20 cellular contexts compared by ENCODE assay signal in the genomic region with DNA sequence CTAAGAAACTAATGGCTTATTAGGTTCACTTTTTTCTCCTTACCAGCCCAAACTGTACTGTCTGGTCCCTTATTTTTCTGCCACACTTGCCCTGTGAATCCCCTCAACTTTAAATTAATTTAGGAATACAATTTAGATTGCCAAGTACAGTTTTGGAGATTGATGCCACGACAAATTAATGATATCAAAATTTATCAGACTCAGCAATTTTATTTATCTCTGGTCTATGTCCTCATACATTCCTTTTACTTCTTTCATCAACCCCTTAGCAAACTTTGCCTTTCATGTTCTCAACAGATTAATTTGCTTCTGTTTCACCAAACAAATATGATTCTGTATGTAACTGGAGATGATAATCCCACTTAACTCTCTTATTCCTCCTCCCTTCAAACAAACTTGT. TPM values are rescaled to one million over a fixed set of nuclear protein-coding genes. Genes with fewer than 3 reads are reported as not detected.
A peak's percentile ranks its signal among the peaks of the same experiment; 100 is the strongest.
DNase-seq lines count a peak whose midpoint lies in the region; ATAC-seq, FAIRE-seq and TF ChIP-seq lines count a peak whose summit lies in the region.
"Had no signal": no experiment of that assay in that cellular context is flagged by ENCODE, and none has a peak within 500 bp of the region (broad histone marks: within the 10 kb centered on the region; RNA-seq: fewer than 3 reads in every experiment).

No MANE protein-coding gene starts in this region.

- H4K8ac ChIP-seq in H1 (ENCODE audit: extremely low read depth, insufficient read depth, low read length), result no peak overlapping the region

- H3K9ac ChIP-seq in HepG2 (ENCODE audit: insufficient read depth, low read depth, low read length), result no peak overlapping the region
- H3K9ac ChIP-seq in H1 (replicated peaks in 1 of 4; ENCODE audit: extremely low read depth in 1 of 4, low read depth in 3 of 4, low read length in 3 of 4), result no peak overlapping the region

- WGBS in HepG2 (ENCODE audit: low lambda C conversion rate), result 100% methylated on average over 1 of the region's 1 CpG
- 35% methylated on average over 1 of the region's 1 CpG for WGBS in right lobe of liver (ENCODE audit: insufficient coverage, low coverage, low lambda C conversion rate, missing lambda C conversion rate)
- 82% methylated on average over 1 of the region's 1 CpG; no CpG with 5 or more reads in 1 of the 2 experiments for WGBS in H1 (ENCODE audit: extremely low coverage in 1 of 2, insufficient coverage in 1 of 2, insufficient read length in 1 of 2, insufficient replicate concordance in 2 of 2, low coverage in 1 of 2, low lambda C conversion rate in 2 of 2, missing lambda C conversion rate in 1 of 2), 2 experiments

- no peaks in the 10 kb centered on the region for H3K27me3 ChIP-seq in HepG2 (ENCODE audit: control insufficient read depth in 1 of 2, insufficient read depth in 2 of 2, low read length in 2 of 2)
- no peaks in the 10 kb centered on the region for H3K27me3 ChIP-seq in right lobe of liver
- no peaks in the 10 kb centered on the region for H3K27me3 ChIP-seq in H1 (replicated peaks in 1 of 4; ENCODE audit: control insufficient read depth in 3 of 4, extremely low read depth in 1 of 4, insufficient read depth in 3 of 4, low read length in 3 of 4)

- no peak overlapping the region for H3K4me3 Mint-ChIP-seq in T-helper 17 cell
- H3K4me3 Mint-ChIP-seq: CD4-positive, alpha-beta memory T cell; GM23338; HFFc6 had no signal

- H3K27ac Mint-ChIP-seq in T-helper 17 cell, result peak overlapping the region; percentile 24
- H3K27ac Mint-ChIP-seq: CD4-positive, alpha-beta memory T cell; GM23338; HFFc6 had no signal

- H3K79me1 ChIP-seq in H1 (ENCODE audit: low read depth, low read length), result no peaks in the 10 kb centered on the region

- H3K4ac ChIP-seq in H1 (replicated peaks; ENCODE audit: insufficient read length, low read depth, low read length), result no peak overlapping the region

- intact Hi-C loops in HepG2 (cut with micrococcal nuclease; ENCODE audit: unreplicated experiment) (no loop called here), right lobe of liver (cut with DNase I) (no loop called here)

- H3K27me3 Mint-ChIP-seq in T-helper 17 cell, result no peaks in the 10 kb centered on the region
- H3K27me3 Mint-ChIP-seq: CD4-positive, alpha-beta memory T cell had no signal

- no peak overlapping the region for H3K4me3 ChIP-seq in HepG2 (replicated peaks in 1 of 3; ENCODE audit: insufficient read depth in 1 of 3, low read depth in 2 of 3, low read length in 3 of 3)
- H3K4me3 ChIP-seq in right lobe of liver, result no peak overlapping the region
- no peak overlapping the region for H3K4me3 ChIP-seq in H1 (ENCODE audit: extremely low read depth in 1 of 4, insufficient read depth in 2 of 4, low read depth in 3 of 4, low read length in 4 of 4)
- H3K4me3 ChIP-seq: GM23338, HAP-1 had no signal

- POLR2A ChIA-PET in HepG2 (lab: Yijun Ruan, JAX) (no interaction called here), H1 (lab: Charles Lee; ENCODE audit: partially characterized antibody) (no interaction called here)

- no peak overlapping the region for H3K4me2 ChIP-seq in HepG2 (ENCODE audit: low read depth, low read length)
- H3K4me2 ChIP-seq in H1 (ENCODE audit: insufficient read depth in 1 of 2, low read depth in 2 of 2, low read length in 2 of 2), result no peak overlapping the region
- H3K4me2 ChIP-seq: GM23338 had no signal

- no peak overlapping the region for H3K23ac ChIP-seq in H1 (ENCODE audit: insufficient read length)

- no peak overlapping the region for H2BK12ac ChIP-seq in H1 (ENCODE audit: low read depth, low read length)

- peaks cover 26% of the 10 kb centered on the region for H3K4me1 Mint-ChIP-seq in T-helper 17 cell
- H3K4me1 Mint-ChIP-seq: GM23338 had no signal

- DNase-seq in HepG2 (ENCODE audit: low spot score), result no peak
- no peak for DNase-seq in right lobe of liver
- DNase-seq in T-helper 17 cell, result no peak
- no peak for DNase-seq in H1 (ENCODE audit: low read depth in 1 of 2, low spot score in 2 of 2)
- DNase-seq in stimulated activated CD4-positive, alpha-beta T cell treated with anti-CD3 and anti-CD28 coated beads, Interleukin-4, amount 100 ng/mL, for 24 hours, result no peak
- DNase-seq: 8988T; C1 segment of cervical spinal cord; Calu3; CD4-positive, alpha-beta memory T cell; COR-L47; DMS53; DMS79 treated with DMSO at 0.1 percent for 48 hours; GF-D8; HFFc6 had no signal

- no peak for TF ChIP-seq POLR2A in HepG2 (IDR thresholded peaks at IDR 0.05; ENCODE audit: insufficient read depth in 1 of 2, low read depth in 2 of 2, low read length in 2 of 2)
- TF ChIP-seq POLR2A in right lobe of liver (IDR thresholded peaks at IDR 0.05), result no peak
- no peak for TF ChIP-seq POLR2A in H1 (IDR thresholded peaks at IDR 0.05; ENCODE audit: control extremely low read depth in 1 of 2, low read depth in 2 of 2, low read length in 2 of 2)

- H2BK15ac ChIP-seq in H1 (ENCODE audit: low read length), result no peak overlapping the region

- H3K4me1 ChIP-seq in HepG2 (ENCODE audit: insufficient read depth, low read length), result no peaks in the 10 kb centered on the region
- H3K4me1 ChIP-seq in right lobe of liver, result peaks cover 0 to 25% (median 9%) of the 10 kb centered on the region in 4 donors
- no peaks in the 10 kb centered on the region for H3K4me1 ChIP-seq in H1 (replicated peaks in 1 of 4; ENCODE audit: control insufficient read depth in 3 of 4, insufficient read depth in 4 of 4, low read length in 3 of 4)

- no peak for TF ChIP-seq RAD21 in HepG2 (CRISPR knock-in tag; IDR thresholded peaks at IDR 0.05)
- no peak for TF ChIP-seq RAD21 in H1 (IDR thresholded peaks at IDR 0.05 in 1 of 2, conservative IDR thresholded peaks at IDR 0.05 in 1 of 2; ENCODE audit: low read depth in 2 of 2, low read length in 2 of 2)

- no peak overlapping the region for H4K5ac ChIP-seq in H1 (ENCODE audit: insufficient read length, low read depth, low read length)

- H3K56ac ChIP-seq in H1 (replicated peaks; ENCODE audit: insufficient read length, low read depth, low read length), result no peak overlapping the region

- no peak overlapping the region for H2AK5ac ChIP-seq in H1 (ENCODE audit: low read depth, low read length)

- H4K91ac ChIP-seq in H1 (replicated peaks; ENCODE audit: insufficient read length, low read length), result no peak overlapping the region

- in situ Hi-C loops in HepG2 (cut with HindIII; ENCODE audit: extremely low pct_ligation_motif_present, low pct_unique_long_range_greater_than_20kb), result no loop called here

- no peak for ATAC-seq in HepG2
- no peak for ATAC-seq in right lobe of liver
- no peak for ATAC-seq in T-helper 17 cell
- ATAC-seq in GM18858 (IDR thresholded peaks at IDR 0.05; ENCODE audit: unreplicated experiment), result no peak
- ATAC-seq in GM19467 (IDR thresholded peaks at IDR 0.05; ENCODE audit: unreplicated experiment), result no peak
- ATAC-seq: GM23338 had no signal

- no peak for FAIRE-seq in HepG2 (lab: Jason Lieb, UNC)
- FAIRE-seq in H1 (lab: Jason Lieb, UNC), result no peak
- FAIRE-seq: GM12891, H54 had no signal

- CTCF ChIA-PET in HepG2 (lab: Yijun Ruan, JAX; ENCODE audit: low intra/inter-chr PET ratio, low total read pairs), result no interaction called here
- CTCF ChIA-PET in H1 (lab: Charles Lee; ENCODE audit: partially characterized antibody), result interaction anchor here (1.0 kb wide), 1 partner anchor 81 kb away, joined by 3 read pairs; no protein-coding TSS in a partner anchor

- H2BK20ac ChIP-seq in H1 (ENCODE audit: low read length), result no peak overlapping the region

- no peaks in the 10 kb centered on the region for H3K23me2 ChIP-seq in H1 (ENCODE audit: low read depth, low read length)

- H4K20me1 ChIP-seq in HepG2 (ENCODE audit: insufficient read depth, low read length) (peaks cover 6% of the 10 kb centered on the region; the same call in 1 of the 2 replicates), H1 (replicated peaks in 1 of 2; ENCODE audit: control insufficient read depth in 1 of 2, insufficient read depth in 2 of 2, low read length in 2 of 2) (peaks cover 0 to 2% of the 10 kb centered on the region in 2 experiments)

- H2AFZ ChIP-seq in HepG2 (ENCODE audit: low read length), result no peak overlapping the region
- H2AFZ ChIP-seq in H1 (ENCODE audit: low read length), result no peak overlapping the region
- H2AFZ ChIP-seq: GM23338 had no signal

- H2BK5ac ChIP-seq in H1 (ENCODE audit: low read depth, low read length), result no peak overlapping the region

- H3K14ac ChIP-seq in H1 (ENCODE audit: insufficient read length), result no peak overlapping the region

- H3K36me3 ChIP-seq in HepG2 (replicated peaks in 1 of 2; ENCODE audit: control insufficient read depth in 1 of 2, insufficient read depth in 2 of 2, low read length in 2 of 2), result no peaks in the 10 kb centered on the region
- no peaks in the 10 kb centered on the region for H3K36me3 ChIP-seq in right lobe of liver
- no peaks in the 10 kb centered on the region for H3K36me3 ChIP-seq in H1 (ENCODE audit: control insufficient read depth in 2 of 4, insufficient read depth in 4 of 4, low read length in 3 of 4)
- H3K36me3 ChIP-seq: HAP-1 had no signal

- H3K36me3 Mint-ChIP-seq in T-helper 17 cell (ENCODE audit: low read depth), result peaks cover 3% of the 10 kb centered on the region

- BruUV-seq in HepG2 (replicated peaks; lab: Mats Ljungman, UMichigan), result no TSS peak

- H2BK120ac ChIP-seq in H1 (replicated peaks; ENCODE audit: low read depth, low read length), result no peak overlapping the region

- H3K9me3 ChIP-seq in HepG2 (ENCODE audit: low read length) (no peaks in the 10 kb centered on the region), right lobe of liver (no peaks in the 10 kb centered on the region), T-helper 17 cell (ENCODE audit: control insufficient read depth, low read length, poor library complexity, severe bottlenecking) (no peaks in the 10 kb centered on the region), H1 (ENCODE audit: insufficient read depth in 2 of 2, low read depth in 1 of 2, low read length in 1 of 2) (no peaks in the 10 kb centered on the region)
- H3K9me3 ChIP-seq: HAP-1 had no signal

- H3K18ac ChIP-seq in H1 (ENCODE audit: extremely low read depth, low read length), result no peak overlapping the region

- no peak for TF ChIP-seq CTCF in HepG2 (CRISPR knock-in tag; IDR thresholded peaks at IDR 0.05)
- no peak for TF ChIP-seq CTCF in right lobe of liver (IDR thresholded peaks at IDR 0.05)
- TF ChIP-seq CTCF in H1 (IDR thresholded peaks at IDR 0.05; ENCODE audit: control extremely low read depth in 1 of 3, insufficient read depth in 1 of 3, low read depth in 1 of 3, low read length in 3 of 3), result no peak

- peaks cover 25% of the 10 kb centered on the region for H3K79me2 ChIP-seq in HepG2 (ENCODE audit: insufficient read depth, low read length)
- H3K79me2 ChIP-seq in H1 (ENCODE audit: control insufficient read depth in 1 of 2, insufficient read depth in 2 of 2, low read length in 2 of 2), result peaks cover 0 to 87% of the 10 kb centered on the region in 2 experiments; a peak in 2 of 4 replicates

- TF ChIP-seq EP300 in HepG2 (IDR thresholded peaks at IDR 0.05; ENCODE audit: low read depth in 2 of 2, low read length in 2 of 2) (no peak), HepG2 (CRISPR knock-in tag; IDR thresholded peaks at IDR 0.05; ENCODE audit: borderline replicate concordance) (no peak), H1 (IDR thresholded peaks at IDR 0.05; ENCODE audit: borderline replicate concordance in 1 of 2, low read depth in 2 of 2, low read length in 2 of 2) (no peak)

- no peak overlapping the region for H3K27ac ChIP-seq in HepG2 (ENCODE audit: extremely low read length, insufficient read depth, low read length)
- no peak overlapping the region for H3K27ac ChIP-seq in right lobe of liver
- H3K27ac ChIP-seq in H1 (ENCODE audit: low read depth, low read length), result no peak overlapping the region

RNA-seq across cellular contexts. Expression of a gene that starts 38.2 kb away (rescaled TPM):
- total RNA-seq in HepG2 (2016; rRNA removed; fragmentation: Illumina TruSeq; extraction: Trizol) (25.5 and 44.4 TPM in 2 replicates), right lobe of liver (10 to 100 TPM; 16.0 to 28.6 (median 22.2) TPM), T-helper 17 cell (10 to 100 TPM; 68.0 to 71.1 TPM)
- total RNA-seq in HepG2 (2016; cell fraction: cytosol; rRNA removed; fragmentation: Illumina TruSeq; extraction: Trizol; ENCODE audit: low read depth), result 33.4 and 34.4 TPM in 2 replicates
- total RNA-seq in HepG2 (2016; cell fraction: insoluble cytoplasmic fraction; rRNA removed; fragmentation: Illumina TruSeq; extraction: Trizol), result 24.6 and 39.6 TPM in 2 replicates
- 39.5 and 52.4 TPM in 2 replicates for total RNA-seq in HepG2 (2016; cell fraction: membrane; rRNA removed; fragmentation: Illumina TruSeq; extraction: Trizol)
- 23.1 and 27.2 TPM in 2 replicates for total RNA-seq in HepG2 (2016; cell fraction: nucleus; rRNA removed; fragmentation: Illumina TruSeq; extraction: Trizol)
- polyA plus RNA-seq in HepG2 (2011; rRNA removed) (8.0 and 8.6 TPM in 2 replicates), H1 (2011; rRNA removed) (4.3 and 7.6 TPM in 2 replicates)
- polyA plus RNA-seq in HepG2 (2011; cell fraction: cytosol; rRNA removed), result 3.7 and 6.8 TPM in 2 replicates
- 2.9 and 3.6 TPM in 2 replicates for polyA plus RNA-seq in HepG2 (2011; cell fraction: nucleus; rRNA removed)
- polyA plus RNA-seq in HepG2 (2012), result 11.5 and 12.7 TPM in 2 replicates
- polyA plus RNA-seq in HepG2 (2016; cell fraction: cytosol; fragmentation: Illumina TruSeq; extraction: Trizol; ENCODE audit: low read depth), result 2.5 and 2.6 TPM in 2 replicates
- polyA plus RNA-seq in HepG2 (2016; cell fraction: insoluble cytoplasmic fraction; fragmentation: Illumina TruSeq; extraction: Trizol; ENCODE audit: low read depth), result 27.0 and 31.6 TPM in 2 replicates
- polyA plus RNA-seq in HepG2 (2016; cell fraction: membrane; fragmentation: Illumina TruSeq; extraction: Trizol; ENCODE audit: low read depth), result 10.5 and 11.0 TPM in 2 replicates
- 13.1 and 13.4 TPM in 2 replicates for polyA plus RNA-seq in HepG2 (2016; cell fraction: nucleus; fragmentation: Illumina TruSeq; extraction: Trizol; ENCODE audit: insufficient read depth, low read depth)
- 8.5 and 16.0 TPM in 2 replicates for polyA minus RNA-seq in HepG2 (2011; rRNA and poly(A)+ RNA removed; ENCODE audit: low replicate concordance)
- polyA minus RNA-seq in HepG2 (2011; cell fraction: cytosol; rRNA and poly(A)+ RNA removed), result 17.3 and 24.5 TPM in 2 replicates
- 56.1 and 58.2 TPM in 2 replicates for polyA minus RNA-seq in HepG2 (2011; cell fraction: nucleus; rRNA and poly(A)+ RNA removed)
- 28.2 and 30.2 TPM in 2 replicates for total RNA-seq in H1 (2021; fragmentation: NEBNext Ultra II Directional; extraction: Animal tissue kit (Norgen Biotek cat#: 25700))
- 8.2 TPM for polyA plus RNA-seq in H1 (2011; cell fraction: cytosol; rRNA removed)
- polyA plus RNA-seq in H1 (2011; cell fraction: nucleus; rRNA removed), result 2.5 TPM
- polyA plus RNA-seq in H1 (2012, experiment 1 of 2), result 6.6 to 12.6 TPM (median 8.2 TPM) in 4 replicates
- 0.92 TPM for polyA plus RNA-seq in H1 (2012, experiment 2 of 2)
- polyA plus RNA-seq in H1 (2013, experiment 1 of 2), result 15.2 TPM
- 17.5 TPM for polyA plus RNA-seq in H1 (2013, experiment 2 of 2)
- 15.4 and 27.7 TPM in 2 replicates for polyA minus RNA-seq in H1 (2011; rRNA and poly(A)+ RNA removed)
- 19.5 TPM for polyA minus RNA-seq in H1 (2011; cell fraction: cytosol; rRNA and poly(A)+ RNA removed)
- polyA minus RNA-seq in H1 (2011; cell fraction: nucleus; rRNA and poly(A)+ RNA removed), result 47.7 TPM

RNA-seq across cellular contexts. Expression of a gene that starts 38.6 kb away (rescaled TPM):
- 24.1 and 28.9 TPM in 2 replicates for total RNA-seq in HepG2 (2016; rRNA removed; fragmentation: Illumina TruSeq; extraction: Trizol)
- 17.3 and 20.0 TPM in 2 replicates for total RNA-seq in HepG2 (2016; cell fraction: cytosol; rRNA removed; fragmentation: Illumina TruSeq; extraction: Trizol; ENCODE audit: low read depth)
- total RNA-seq in HepG2 (2016; cell fraction: insoluble cytoplasmic fraction; rRNA removed; fragmentation: Illumina TruSeq; extraction: Trizol), result 19.7 and 29.5 TPM in 2 replicates
- total RNA-seq in HepG2 (2016; cell fraction: membrane; rRNA removed; fragmentation: Illumina TruSeq; extraction: Trizol), result 32.7 and 33.9 TPM in 2 replicates
- 16.5 and 17.2 TPM in 2 replicates for total RNA-seq in HepG2 (2016; cell fraction: nucleus; rRNA removed; fragmentation: Illumina TruSeq; extraction: Trizol)
- polyA plus RNA-seq in HepG2 (2011; rRNA removed), result 12.2 and 18.3 TPM in 2 replicates
- 5.5 and 7.5 TPM in 2 replicates for polyA plus RNA-seq in HepG2 (2011; cell fraction: cytosol; rRNA removed)
- polyA plus RNA-seq in HepG2 (2011; cell fraction: nucleus; rRNA removed), result 12.1 and 13.9 TPM in 2 replicates
- polyA plus RNA-seq in HepG2 (2012), result 19.6 and 27.5 TPM in 2 replicates
- 21.3 and 22.3 TPM in 2 replicates for polyA plus RNA-seq in HepG2 (2016; cell fraction: cytosol; fragmentation: Illumina TruSeq; extraction: Trizol; ENCODE audit: low read depth)
- polyA plus RNA-seq in HepG2 (2016; cell fraction: insoluble cytoplasmic fraction; fragmentation: Illumina TruSeq; extraction: Trizol; ENCODE audit: low read depth), result 30.5 and 34.8 TPM in 2 replicates
- polyA plus RNA-seq in HepG2 (2016; cell fraction: membrane; fragmentation: Illumina TruSeq; extraction: Trizol; ENCODE audit: low read depth), result 27.9 and 29.7 TPM in 2 replicates
- 21.6 and 32.5 TPM in 2 replicates for polyA plus RNA-seq in HepG2 (2016; cell fraction: nucleus; fragmentation: Illumina TruSeq; extraction: Trizol; ENCODE audit: insufficient read depth, low read depth)
- polyA minus RNA-seq in HepG2 (2011; rRNA and poly(A)+ RNA removed; ENCODE audit: low replicate concordance), result 3.9 and 7.4 TPM in 2 replicates
- 6.7 and 7.0 TPM in 2 replicates for polyA minus RNA-seq in HepG2 (2011; cell fraction: cytosol; rRNA and poly(A)+ RNA removed)
- 30.1 and 40.0 TPM in 2 replicates for polyA minus RNA-seq in HepG2 (2011; cell fraction: nucleus; rRNA and poly(A)+ RNA removed)
- total RNA-seq in right lobe of liver, result 10 to 100 TPM in 5 of 6 experiments, 1 to 10 TPM in 1; 9.4 to 15.7 (median 11.5) TPM
- 10 to 100 TPM; 30.8 to 36.4 TPM for total RNA-seq in T-helper 17 cell
- total RNA-seq in H1 (2021; fragmentation: NEBNext Ultra II Directional; extraction: Animal tissue kit (Norgen Biotek cat#: 25700)), result 19.6 and 22.2 TPM in 2 replicates
- 6.9 and 8.8 TPM in 2 replicates for polyA plus RNA-seq in H1 (2011; rRNA removed)
- 13.4 TPM for polyA plus RNA-seq in H1 (2011; cell fraction: cytosol; rRNA removed)
- polyA plus RNA-seq in H1 (2011; cell fraction: nucleus; rRNA removed), result 9.5 TPM
- 14.7 to 37.7 TPM (median 15.4 TPM) in 4 replicates for polyA plus RNA-seq in H1 (2012, experiment 1 of 2)
- 4.3 TPM for polyA plus RNA-seq in H1 (2012, experiment 2 of 2)
- polyA plus RNA-seq in H1 (2013, experiment 1 of 2), result 21.8 TPM
- 21.4 TPM for polyA plus RNA-seq in H1 (2013, experiment 2 of 2)
- 11.1 and 13.5 TPM in 2 replicates for polyA minus RNA-seq in H1 (2011; rRNA and poly(A)+ RNA removed)
- 5.6 TPM for polyA minus RNA-seq in H1 (2011; cell fraction: cytosol; rRNA and poly(A)+ RNA removed)
- 30.2 TPM for polyA minus RNA-seq in H1 (2011; cell fraction: nucleus; rRNA and poly(A)+ RNA removed)
